9 cellular contexts compared by ENCODE assay signal in genomic region chr14:76876076-76876475, GRCh38. TPM values are rescaled to one million over a fixed set of nuclear protein-coding genes. Genes with fewer than 3 reads are reported as not detected.
DNase-seq lines count a peak whose midpoint lies in the region; ATAC-seq and TF ChIP-seq lines count a peak whose summit lies in the region.
"Had no signal": no experiment of that assay in that cellular context is flagged by ENCODE, and none has a peak within 500 bp of the region (broad histone marks: within the 10 kb centered on the region; RNA-seq: fewer than 3 reads in every experiment).

No MANE protein-coding gene starts in this region.

- no peaks in the 10 kb centered on the region for H3K36me3 Mint-ChIP-seq in activated T-helper 1 cell treated with anti-CD3 and anti-CD28 coated beads, Interleukin-12 subunit alpha, Interleukin-12 subunit beta, Interleukin-2, Interleukin-4 antibody, amounts not matched to agents 30 ng/mL and 10 ng/mL and 1 ng/mL, durations not matched to agents 14 hours and 24 hours and 36 hours (ENCODE audit: low read depth)
- no peaks in the 10 kb centered on the region for H3K36me3 Mint-ChIP-seq in neural crest cell (ENCODE audit: low read depth)

- peak; percentile 100 for TF ChIP-seq CTCF in PC-9 (conservative IDR thresholded peaks at IDR 0.05)
- TF ChIP-seq CTCF in fibroblast of pulmonary artery (IDR thresholded peaks at IDR 0.05; ENCODE audit: low read length, missing control alignments) = peak; percentile 98
- TF ChIP-seq CTCF in neural crest cell (conservative IDR thresholded peaks at IDR 0.05) = peak; percentile 98
- peak; percentile 96 for TF ChIP-seq CTCF in upper lobe of right lung (IDR thresholded peaks at IDR 0.05)

- intact Hi-C loops in PC-9 (cut with micrococcal nuclease; ENCODE audit: unreplicated experiment) (loop anchor here (1.0 to 10.0 kb wide), 13 partner anchors 29 to 821 kb away; partner anchors contain the start of genes AHSA1, IRF2BPL and VIPAS39), upper lobe of right lung (cut with DNase I) (loop anchor here (5.0 kb wide), 1 partner anchor 191 kb away; no protein-coding TSS in a partner anchor)
- intact Hi-C loops in activated T-helper 1 cell treated with anti-CD3 and anti-CD28 coated beads, Interleukin-12 subunit alpha, Interleukin-12 subunit beta, Interleukin-2, Interleukin-4 antibody, amounts not matched to agents 30 ng/mL and 10 ng/mL and 1 ng/mL, durations not matched to agents 14 hours and 24 hours and 36 hours (cut with micrococcal nuclease) = loop anchor here (1.0 to 10.0 kb wide), 6 partner anchors 37 to 439 kb away; no protein-coding TSS in a partner anchor

- no peaks in the 10 kb centered on the region for H3K4me1 ChIP-seq in PC-9 (replicated peaks; ENCODE audit: insufficient read depth)
- no peaks in the 10 kb centered on the region for H3K4me1 ChIP-seq in upper lobe of right lung

- no peaks in the 10 kb centered on the region for H3K4me1 Mint-ChIP-seq in activated T-helper 1 cell treated with anti-CD3 and anti-CD28 coated beads, Interleukin-12 subunit alpha, Interleukin-12 subunit beta, Interleukin-2, Interleukin-4 antibody, amounts not matched to agents 30 ng/mL and 10 ng/mL and 1 ng/mL, durations not matched to agents 14 hours and 24 hours and 36 hours (ENCODE audit: low read depth)
- H3K4me1 Mint-ChIP-seq in neural crest cell = peaks cover 13% of the 10 kb centered on the region

- no peaks in the 10 kb centered on the region for H3K9me3 Mint-ChIP-seq in activated T-helper 1 cell treated with anti-CD3 and anti-CD28 coated beads, Interleukin-12 subunit alpha, Interleukin-12 subunit beta, Interleukin-2, Interleukin-4 antibody, amounts not matched to agents 30 ng/mL and 10 ng/mL and 1 ng/mL, durations not matched to agents 14 hours and 24 hours and 36 hours
- peaks cover 3% of the 10 kb centered on the region for H3K9me3 Mint-ChIP-seq in neural crest cell

- no peaks in the 10 kb centered on the region for H3K36me3 ChIP-seq in PC-9 (ENCODE audit: low read depth)
- H3K36me3 ChIP-seq in upper lobe of right lung = no peaks in the 10 kb centered on the region

- H3K27ac ChIP-seq in PC-9 (no peak overlapping the region), upper lobe of right lung (no peak overlapping the region)

- H2AFZ ChIP-seq in PC-9 = no peak overlapping the region

- no peaks in the 10 kb centered on the region for H4K20me1 ChIP-seq in PC-9 (ENCODE audit: insufficient read depth)

- H3K4me3 Mint-ChIP-seq in activated T-helper 1 cell treated with anti-CD3 and anti-CD28 coated beads, Interleukin-12 subunit alpha, Interleukin-12 subunit beta, Interleukin-2, Interleukin-4 antibody, amounts not matched to agents 30 ng/mL and 10 ng/mL and 1 ng/mL, durations not matched to agents 14 hours and 24 hours and 36 hours = no peak overlapping the region
- H3K4me3 Mint-ChIP-seq in neural crest cell = no peak overlapping the region

- POLR2A ChIA-PET in PC-9 (lab: Charles Lee; ENCODE audit: unreplicated experiment) = interaction anchor here (0.6 to 0.7 kb wide), 2 partner anchors 63 to 450 kb away, joined by 3 read pairs; partner anchors contain the start of gene ANGEL1

- no peak overlapping the region for H3K4me2 ChIP-seq in PC-9

- ATAC-seq in upper lobe of right lung (peak; percentile 94), GM21447 (IDR thresholded peaks at IDR 0.05; ENCODE audit: unreplicated experiment) (no peak)

- H3K27me3 ChIP-seq in PC-9 (ENCODE audit: insufficient read depth, low read depth) (peaks cover 7% of the 10 kb centered on the region), upper lobe of right lung (no peaks in the 10 kb centered on the region)

- CTCF ChIA-PET in PC-9 (lab: Charles Lee) = interaction anchor here (0.5 to 8.7 kb wide), 26 partner anchors 24 to 440 kb away, joined by 3 to 151 read pairs (median 6); no protein-coding TSS in a partner anchor

- BruUV-seq in PC-9 (replicated peaks; lab: Mats Ljungman, UMichigan) = no TSS peak

- H3K79me2 ChIP-seq in PC-9 (ENCODE audit: low read depth) = no peaks in the 10 kb centered on the region

- no peak overlapping the region for H3K4me3 ChIP-seq in PC-9
- no peak overlapping the region for H3K4me3 ChIP-seq in fibroblast of pulmonary artery (replicated peaks; ENCODE audit: low read depth, low read length)
- H3K4me3 ChIP-seq in upper lobe of right lung = no peak overlapping the region

- H3F3A ChIP-seq in PC-9 (ENCODE audit: insufficient read depth, low read depth) = no peaks in the 10 kb centered on the region

- H3K27me3 Mint-ChIP-seq in activated T-helper 1 cell treated with anti-CD3 and anti-CD28 coated beads, Interleukin-12 subunit alpha, Interleukin-12 subunit beta, Interleukin-2, Interleukin-4 antibody, amounts not matched to agents 30 ng/mL and 10 ng/mL and 1 ng/mL, durations not matched to agents 14 hours and 24 hours and 36 hours (ENCODE audit: insufficient read depth) = peaks cover 10% of the 10 kb centered on the region
- H3K27me3 Mint-ChIP-seq in neural crest cell (ENCODE audit: low read depth) = no peaks in the 10 kb centered on the region

- H3K9me3 ChIP-seq in PC-9 (ENCODE audit: insufficient read depth, low read depth) (peaks cover 13% of the 10 kb centered on the region), upper lobe of right lung (no peaks in the 10 kb centered on the region)

- peak; percentile 42 for DNase-seq in DMS153 treated with DMSO at 0.1 percent for 48 hours (lab: John Stamatoyannopoulos, UW; ENCODE audit: unreplicated experiment)
- DNase-seq in KG1 (lab: John Stamatoyannopoulos, UW) = peak; percentile 15
- peak; percentile 78 to 87 for DNase-seq in PC-9
- DNase-seq in activated T-helper 1 cell treated with anti-CD3 and anti-CD28 coated beads, Interleukin-12 subunit alpha, Interleukin-12 subunit beta, Interleukin-2, Interleukin-4 antibody, amounts not matched to agents 30 ng/mL and 10 ng/mL and 1 ng/mL, durations not matched to agents 14 hours and 24 hours and 36 hours (ENCODE audit: low spot score) = peak; percentile 9
- peak; percentile 83 for DNase-seq in fibroblast of pulmonary artery (ENCODE audit: low read depth)
- peak; percentile 72 for DNase-seq in neural crest cell (ENCODE audit: low read depth, low spot score)
- no peak for DNase-seq in upper lobe of right lung

- no peaks in the 10 kb centered on the region for H3K9me2 ChIP-seq in PC-9 (ENCODE audit: insufficient read depth)

- H3K27ac Mint-ChIP-seq in activated T-helper 1 cell treated with anti-CD3 and anti-CD28 coated beads, Interleukin-12 subunit alpha, Interleukin-12 subunit beta, Interleukin-2, Interleukin-4 antibody, amounts not matched to agents 30 ng/mL and 10 ng/mL and 1 ng/mL, durations not matched to agents 14 hours and 24 hours and 36 hours = no peak overlapping the region
- H3K27ac Mint-ChIP-seq in neural crest cell (ENCODE audit: unreplicated experiment) = no peak overlapping the region

RNA-seq across cellular contexts. Expression of gene LRRC74A, which starts 49.9 kb away (rescaled TPM):
- total RNA-seq in PC-9 (2021) (not detected in 2 replicates), neural crest cell (not detected in 2 replicates), upper lobe of right lung (not detected)
- not detected in 2 replicates for total RNA-seq in activated T-helper 1 cell treated with anti-CD3 and anti-CD28 coated beads, Interleukin-12 subunit alpha, Interleukin-12 subunit beta, Interleukin-2, Interleukin-4 antibody, amounts not matched to agents 30 ng/mL and 10 ng/mL and 1 ng/mL, durations not matched to agents 14 hours and 24 hours and 36 hours
- total RNA-seq: T-helper 2 cell treated with Interferon-gamma antibody and Interleukin-4, amounts not matched to agents 100 ng/mL and 5 ng/mL, for 36 hours had no signal
